ENCODE assay signal across 23 cellular contexts in the genomic region with DNA sequence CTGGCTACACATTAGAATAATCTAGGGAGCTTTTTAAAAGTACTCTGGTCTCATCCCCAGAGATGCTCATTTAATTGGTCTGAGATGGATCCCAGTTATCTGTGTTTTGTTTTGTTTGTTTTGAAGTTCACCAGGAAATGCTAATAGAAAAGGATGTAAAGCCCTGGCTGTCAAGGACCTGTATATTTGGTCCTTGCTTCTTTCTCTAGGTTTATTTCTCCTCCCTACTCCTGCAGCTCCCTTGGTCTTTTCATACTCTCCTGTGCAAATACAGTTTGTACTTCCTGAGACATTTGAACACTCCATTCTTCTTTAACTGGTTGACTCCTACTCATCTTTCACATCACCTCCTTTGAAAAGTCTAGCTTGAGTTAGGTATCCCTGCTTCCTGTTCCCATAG. TPM values are rescaled to one million over a fixed set of nuclear protein-coding genes. Genes with fewer than 3 reads are reported as not detected.
DNase-seq lines count a peak whose midpoint lies in the region; ATAC-seq, FAIRE-seq and TF ChIP-seq lines count a peak whose summit lies in the region.
"Had no signal": no experiment of that assay in that cellular context is flagged by ENCODE, and none has a peak within 500 bp of the region (broad histone marks: within the 10 kb centered on the region; RNA-seq: fewer than 3 reads in every experiment).

No MANE protein-coding gene starts in this region.

- no peak overlapping the region for H3K4me2 ChIP-seq in astrocyte (ENCODE audit: low read length)

- TF ChIP-seq CTCF in astrocyte (IDR thresholded peaks at IDR 0.05; ENCODE audit: insufficient read depth, low read depth, low read length) (no peak), upper lobe of left lung (IDR thresholded peaks at IDR 0.05) (no peak)

- no peak overlapping the region for H3K9ac ChIP-seq in astrocyte (ENCODE audit: low read length)
- H3K9ac ChIP-seq: SK-N-SH had no signal

- H3K27me3 ChIP-seq in CD4-positive, alpha-beta memory T cell (ENCODE audit: insufficient read depth, low read length), result no peaks in the 10 kb centered on the region
- H3K27me3 ChIP-seq in astrocyte (ENCODE audit: insufficient read depth, low read length) (no peaks in the 10 kb centered on the region), upper lobe of left lung (no peaks in the 10 kb centered on the region)
- H3K27me3 ChIP-seq: esophagus muscularis mucosa, gastroesophageal sphincter, upper lobe of right lung had no signal

- no peaks in the 10 kb centered on the region for H3K9me3 Mint-ChIP-seq in CD4-positive, alpha-beta memory T cell
- no peaks in the 10 kb centered on the region for H3K9me3 Mint-ChIP-seq in astrocyte (ENCODE audit: unreplicated experiment)
- no peaks in the 10 kb centered on the region for H3K9me3 Mint-ChIP-seq in naive thymus-derived CD8-positive, alpha-beta T cell
- H3K9me3 Mint-ChIP-seq: activated B cell treated with CpG ODN at 0.5 μM for 24 hours; activated naive CD4-positive, alpha-beta T cell treated with anti-CD3 and anti-CD28 coated beads, Interleukin-2, amount 10 ng/mL, durations not matched to agents 7 days and 5 days had no signal

- peaks cover 81% of the 10 kb centered on the region for H3K79me2 ChIP-seq in astrocyte (ENCODE audit: insufficient read depth, low read length)

- CTCF ChIA-PET in CD4-positive, alpha-beta memory T cell (lab: Charles Lee; ENCODE audit: partially characterized antibody), result interaction anchor here (1.8 to 3.2 kb wide), 2 partner anchors 164 to 172 kb away, joined by 5 to 12 read pairs; a partner anchor contains a TSS

- TF ChIP-seq EP300 in upper lobe of left lung (IDR thresholded peaks at IDR 0.05), result no peak

- H3K4me3 Mint-ChIP-seq in CD4-positive, alpha-beta memory T cell, result peak overlapping the region in 7 of 8 donors; percentile 23 to 76 (median 59)
- H3K4me3 Mint-ChIP-seq in astrocyte (ENCODE audit: unreplicated experiment), result peak overlapping the region; percentile 3
- H3K4me3 Mint-ChIP-seq in naive thymus-derived CD8-positive, alpha-beta T cell, result peak overlapping the region in 7 of 10 donors; percentile 7 to 71 (median 30)
- H3K4me3 Mint-ChIP-seq: activated naive CD4-positive, alpha-beta T cell treated with anti-CD3 and anti-CD28 coated beads, Interleukin-2, amount 10 ng/mL, durations not matched to agents 7 days and 5 days had no signal

- H4K20me1 ChIP-seq in astrocyte (ENCODE audit: insufficient read depth, low read length), result peaks cover 42% of the 10 kb centered on the region

- no peaks in the 10 kb centered on the region for H3K36me3 ChIP-seq in CD4-positive, alpha-beta memory T cell (ENCODE audit: insufficient read depth, low read length)
- H3K36me3 ChIP-seq in astrocyte (ENCODE audit: insufficient read depth, low read length), result no peaks in the 10 kb centered on the region
- H3K36me3 ChIP-seq in upper lobe of left lung, result no peaks in the 10 kb centered on the region
- H3K36me3 ChIP-seq: esophagus muscularis mucosa, gastroesophageal sphincter, upper lobe of right lung had no signal

- POLR2A ChIA-PET in CD4-positive, alpha-beta memory T cell (lab: Charles Lee; ENCODE audit: partially characterized antibody), result interaction anchor here (0.5 to 0.7 kb wide), 3 partner anchors 44 to 67 kb away, joined by 3 read pairs; no protein-coding TSS in a partner anchor
- POLR2A ChIA-PET in naive thymus-derived CD8-positive, alpha-beta T cell (lab: Charles Lee), result interaction anchor here (1.8 to 2.0 kb wide), 2 partner anchors 10 to 164 kb away, joined by 4 to 5 read pairs; no protein-coding TSS in a partner anchor

- peak; percentile 20 for FAIRE-seq in GM12891 (lab: Jason Lieb, UNC)
- no peak for FAIRE-seq in astrocyte (lab: Jason Lieb, UNC)
- FAIRE-seq: G401.6 had no signal

- DNase-seq in CD4-positive, alpha-beta memory T cell, result no peak
- DNase-seq in GM12891 (ENCODE audit: insufficient read length, low spot score), result no peak
- DNase-seq in astrocyte (ENCODE audit: low read depth), result no peak
- no peak for DNase-seq in naive thymus-derived CD8-positive, alpha-beta T cell
- DNase-seq in UCSD-AML1 (lab: John Stamatoyannopoulos, UW; ENCODE audit: unreplicated experiment), result no peak
- DNase-seq in upper lobe of left lung, result no peak
- DNase-seq in medulla oblongata (ENCODE audit: extremely low spot score), result no peak
- DNase-seq: activated B cell treated with CpG ODN at 0.5 μM for 24 hours; activated CD4-positive, alpha-beta T cell treated with anti-CD3 and anti-CD28 coated beads, Interleukin-2, amount 50 U/mL, for 48 hours; activated naive CD4-positive, alpha-beta T cell treated with anti-CD3 and anti-CD28 coated beads, Interleukin-2, amount 10 ng/mL, durations not matched to agents 7 days and 5 days; effector memory CD4-positive, alpha-beta T cell; H7; NCI-H1092; NCI-H2029; NCI-H510A; SK-N-SH; stimulated activated CD4-positive, alpha-beta T cell treated with anti-CD3 and anti-CD28 coated beads, Interleukin-4, amount 100 ng/mL, for 1 hour; upper lobe of right lung had no signal

- H2AFZ ChIP-seq in astrocyte (ENCODE audit: low read depth, low read length), result no peak overlapping the region

- no peak for ATAC-seq in naive thymus-derived CD8-positive, alpha-beta T cell
- ATAC-seq in GM19035 (IDR thresholded peaks at IDR 0.05; ENCODE audit: unreplicated experiment) (no peak), upper lobe of left lung (ENCODE audit: low FRiP score in 2 of 2) (no peak)
- ATAC-seq: gastroesophageal sphincter, upper lobe of right lung had no signal

- H3K36me3 Mint-ChIP-seq in CD4-positive, alpha-beta memory T cell, result peaks cover 0 to 7% of the 10 kb centered on the region in 2 donors
- H3K36me3 Mint-ChIP-seq in astrocyte (ENCODE audit: low read depth, unreplicated experiment), result no peaks in the 10 kb centered on the region
- H3K36me3 Mint-ChIP-seq in naive thymus-derived CD8-positive, alpha-beta T cell, result no peaks in the 10 kb centered on the region

- H3K4me1 ChIP-seq in CD4-positive, alpha-beta memory T cell (ENCODE audit: insufficient read depth, low read length), result peaks cover 54% of the 10 kb centered on the region
- H3K4me1 ChIP-seq in astrocyte (ENCODE audit: insufficient read depth, low read length), result no peaks in the 10 kb centered on the region
- peaks cover 16 to 37% (median 21%) of the 10 kb centered on the region in 4 donors for H3K4me1 ChIP-seq in upper lobe of left lung

- TF ChIP-seq POLR2A in GM12891 (IDR thresholded peaks at IDR 0.05; ENCODE audit: low read depth, low read length) (no peak), upper lobe of left lung (IDR thresholded peaks at IDR 0.05) (no peak)

- H3K4me3 ChIP-seq in CD4-positive, alpha-beta memory T cell (ENCODE audit: low read length in 2 of 2), result no peak overlapping the region
- no peak overlapping the region for H3K4me3 ChIP-seq in astrocyte (ENCODE audit: insufficient read depth, low read depth, low read length)
- H3K4me3 ChIP-seq in upper lobe of left lung, result no peak overlapping the region
- H3K4me3 ChIP-seq: gastroesophageal sphincter, upper lobe of right lung had no signal

- H3K27ac Mint-ChIP-seq in CD4-positive, alpha-beta memory T cell, result peak overlapping the region in 4 of 7 donors; percentile 18 to 82 (median 38)
- H3K27ac Mint-ChIP-seq in astrocyte (ENCODE audit: unreplicated experiment), result no peak overlapping the region
- H3K27ac Mint-ChIP-seq in naive thymus-derived CD8-positive, alpha-beta T cell, result peak overlapping the region in 7 of 10 donors; percentile 1 to 75 (median 13)
- H3K27ac Mint-ChIP-seq: activated B cell treated with CpG ODN at 0.5 μM for 24 hours had no signal

- H3K27ac ChIP-seq in CD4-positive, alpha-beta memory T cell (ENCODE audit: low read depth, low read length), result no peak overlapping the region
- no peak overlapping the region for H3K27ac ChIP-seq in astrocyte (ENCODE audit: low read depth, low read length)
- H3K27ac ChIP-seq in upper lobe of left lung, result no peak overlapping the region
- H3K27ac ChIP-seq: esophagus muscularis mucosa, gastroesophageal sphincter, RWPE1, upper lobe of right lung had no signal

- intact Hi-C loops in CD4-positive, alpha-beta memory T cell (cut with micrococcal nuclease), result no loop called here

- H3K27me3 Mint-ChIP-seq in CD4-positive, alpha-beta memory T cell, result no peaks in the 10 kb centered on the region
- no peaks in the 10 kb centered on the region for H3K27me3 Mint-ChIP-seq in astrocyte (ENCODE audit: low read depth, unreplicated experiment)
- no peaks in the 10 kb centered on the region for H3K27me3 Mint-ChIP-seq in naive thymus-derived CD8-positive, alpha-beta T cell
- H3K27me3 Mint-ChIP-seq: activated B cell treated with CpG ODN at 0.5 μM for 24 hours; activated naive CD4-positive, alpha-beta T cell treated with anti-CD3 and anti-CD28 coated beads, Interleukin-2, amount 10 ng/mL, durations not matched to agents 7 days and 5 days had no signal

- peaks cover 38 to 62% (median 48%) of the 10 kb centered on the region in 4 donors for H3K4me1 Mint-ChIP-seq in CD4-positive, alpha-beta memory T cell
- H3K4me1 Mint-ChIP-seq in astrocyte (ENCODE audit: low read depth, unreplicated experiment), result peaks cover 22% of the 10 kb centered on the region
- H3K4me1 Mint-ChIP-seq in naive thymus-derived CD8-positive, alpha-beta T cell, result peaks cover 29 to 68% (median 57%) of the 10 kb centered on the region in 4 donors

- H3K9me3 ChIP-seq in CD4-positive, alpha-beta memory T cell (ENCODE audit: control insufficient read depth in 1 of 2, low read length in 2 of 2), result no peaks in the 10 kb centered on the region
- H3K9me3 ChIP-seq in astrocyte (ENCODE audit: insufficient read depth, low read depth, low read length) (no peaks in the 10 kb centered on the region), upper lobe of left lung (no peaks in the 10 kb centered on the region)
- H3K9me3 ChIP-seq: esophagus muscularis mucosa, gastroesophageal sphincter, SK-N-SH, upper lobe of right lung had no signal

TF ChIP-seq in GM12891, 5 proteins besides CTCF, POLR2A, EP300 and RAD21:
- no peak for TF ChIP-seq PAX5 (IDR thresholded peaks at IDR 0.05; ENCODE audit: insufficient read depth, low read length, severe bottlenecking)
- no peak for TF ChIP-seq SPI1 (IDR thresholded peaks at IDR 0.05; ENCODE audit: low read depth, low read length)
- no peak for TF ChIP-seq POU2F2 (IDR thresholded peaks at IDR 0.05; ENCODE audit: low read depth, low read length)
- no peak for TF ChIP-seq POLR2AphosphoS5 (IDR thresholded peaks at IDR 0.05; ENCODE audit: low read depth, low read length)
- TF ChIP-seq TAF1 (IDR thresholded peaks at IDR 0.05; ENCODE audit: low read depth, low read length), result no peak

RNA-seq across cellular contexts. Expression of a gene that starts 3.3 kb away (rescaled TPM):
- 10 to 100 TPM; 45.5 to 47.2 TPM for total RNA-seq in CD4-positive, alpha-beta memory T cell
- polyA plus RNA-seq in CD4-positive, alpha-beta memory T cell, result 10 to 100 TPM; 12.4 to 21.8 TPM
- polyA plus RNA-seq in GM12891 (2012; ENCODE audit: low read depth, missing spikeins), result 12.8 TPM
- total RNA-seq in astrocyte, result 28.0 and 29.7 TPM in 2 replicates
- total RNA-seq in naive thymus-derived CD8-positive, alpha-beta T cell, result 10 to 100 TPM; 44.6 to 50.7 TPM
- polyA plus RNA-seq in naive thymus-derived CD8-positive, alpha-beta T cell, result 10 to 100 TPM; 11.4 to 20.3 (median 13.1) TPM
- total RNA-seq in upper lobe of left lung, result 10 to 100 TPM in 5 of 6 donors, 1 to 10 TPM in 1; 7.3 to 37.6 (median 23.5) TPM

Comparison
In these comparisons a context has a peak if more than half of its experiments do, and no peak if none do; other contexts are left out.
1. H3K4me3 Mint-ChIP-seq: peak in every context shown above with its lines; median percentile 59 in CD4-positive, alpha-beta memory T cell; 30 in naive thymus-derived CD8-positive, alpha-beta T cell; 3 in astrocyte.